In the genomic region with DNA sequence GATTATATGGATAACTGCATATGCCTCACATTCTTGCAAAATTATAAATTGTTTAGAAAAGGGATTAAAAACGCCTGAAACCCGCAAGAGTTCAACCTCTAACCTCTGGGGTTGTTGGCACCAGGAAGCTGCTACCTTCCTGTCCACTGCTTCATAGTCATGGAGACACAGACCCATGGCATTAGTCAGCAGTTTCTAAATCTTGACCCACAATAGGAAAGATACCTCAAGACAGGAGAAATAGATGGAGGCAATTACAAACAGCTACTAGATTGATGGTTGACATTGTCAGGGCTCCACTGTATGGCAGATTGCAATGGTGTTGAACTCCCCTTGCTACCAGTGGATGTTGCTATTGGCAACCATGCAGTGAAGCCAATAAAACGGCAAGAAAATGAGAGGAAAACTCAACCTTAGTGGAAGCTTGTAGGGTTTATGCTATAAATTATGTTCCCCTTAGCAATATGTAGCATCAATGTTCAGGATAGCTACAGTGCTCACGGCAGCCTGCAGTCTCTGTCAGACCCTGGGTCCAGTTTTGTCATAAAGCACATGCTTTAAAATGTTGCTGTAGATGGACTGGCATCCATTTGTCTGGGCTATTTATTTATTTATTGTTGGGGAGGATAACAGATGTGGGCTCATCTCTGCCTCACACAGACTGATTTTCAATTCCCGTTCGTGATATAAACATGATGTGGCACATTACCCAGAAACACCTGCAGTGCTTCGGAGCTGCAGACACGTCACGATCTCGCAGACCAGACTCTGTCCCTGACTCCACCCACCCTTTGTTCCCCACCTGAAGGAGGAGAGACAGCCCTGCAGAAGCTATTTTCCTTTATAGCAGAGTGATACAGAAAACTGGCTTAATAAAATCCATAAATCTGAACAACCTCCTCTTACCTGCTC, we compare ENCODE assay signal across 1 cellular context.
TF ChIP-seq lines count a peak whose summit lies in the region.

No MANE protein-coding gene starts in this region.

TF ChIP-seq in WTC11, 78 proteins besides CTCF, POLR2A, EP300 and RAD21 (continued from another document):
- no peak for TF ChIP-seq E2F5 (CRISPR knock-in tag; IDR thresholded peaks at IDR 0.05)
- no peak for TF ChIP-seq ZNF396 (CRISPR knock-in tag; IDR thresholded peaks at IDR 0.05; ENCODE audit: borderline replicate concordance)
- TF ChIP-seq TEAD1 (CRISPR knock-in tag; IDR thresholded peaks at IDR 0.05) = no peak
- TF ChIP-seq, protein P1, sequence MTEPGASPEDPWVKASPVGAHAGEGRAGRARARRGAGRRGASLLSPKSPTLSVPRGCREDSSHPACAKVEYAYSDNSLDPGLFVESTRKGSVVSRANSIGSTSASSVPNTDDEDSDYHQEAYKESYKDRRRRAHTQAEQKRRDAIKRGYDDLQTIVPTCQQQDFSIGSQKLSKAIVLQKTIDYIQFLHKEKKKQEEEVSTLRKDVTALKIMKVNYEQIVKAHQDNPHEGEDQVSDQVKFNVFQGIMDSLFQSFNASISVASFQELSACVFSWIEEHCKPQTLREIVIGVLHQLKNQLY (CRISPR knock-in tag; IDR thresholded peaks at IDR 0.05) = no peak
